ENCODE assay signal across 16 cellular contexts in the genomic region with DNA sequence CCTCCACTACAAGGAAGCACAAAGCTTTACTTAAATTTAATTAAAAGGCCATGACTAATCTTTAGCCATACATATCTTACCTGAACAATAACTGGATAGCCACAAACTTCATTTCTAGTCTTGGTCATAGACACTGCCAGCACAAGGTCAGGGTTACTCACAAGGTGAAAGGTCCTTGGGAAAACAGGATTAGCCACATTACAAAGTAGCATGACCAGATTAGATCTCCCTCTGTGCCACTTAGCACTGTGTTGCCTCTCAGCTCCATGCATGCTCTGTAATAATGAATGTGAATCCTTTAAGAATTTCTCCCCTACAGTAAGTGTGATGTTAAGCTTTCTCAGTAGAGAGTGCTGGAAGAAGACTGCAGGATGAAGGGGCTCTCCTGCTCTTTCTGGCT.
"Had no signal": no experiment of that assay in that cellular context is flagged by ENCODE, and none has a peak within 500 bp of the region (broad histone marks: within the 10 kb centered on the region; RNA-seq: fewer than 3 reads in every experiment).

No MANE protein-coding gene starts in this region.

- H3K9me3 Mint-ChIP-seq: immature natural killer cell; neural crest cell; stimulated activated naive B cell treated with anti-CD40 and anti-IgM and Interleukin-4, amounts not matched to agents 10 μg/mL and 1 μg/mL and 100 μg/mL, for 72 hours; type B pancreatic cell had no signal

- H3K27ac Mint-ChIP-seq: immature natural killer cell; stimulated activated naive B cell treated with anti-CD40 and anti-IgM and Interleukin-4, amounts not matched to agents 10 μg/mL and 1 μg/mL and 100 μg/mL, for 72 hours; type B pancreatic cell had no signal

- H3K27ac ChIP-seq: foreskin keratinocyte, right atrium auricular region, sigmoid colon, skin epidermis had no signal

- H3K36me3 Mint-ChIP-seq: immature natural killer cell; naive thymus-derived CD8-positive, alpha-beta T cell; stimulated activated naive B cell treated with anti-CD40 and anti-IgM and Interleukin-4, amounts not matched to agents 10 μg/mL and 1 μg/mL and 100 μg/mL, for 72 hours; type B pancreatic cell had no signal

- H3K4me3 Mint-ChIP-seq: immature natural killer cell; naive thymus-derived CD8-positive, alpha-beta T cell; neural crest cell; stimulated activated naive B cell treated with anti-CD40 and anti-IgM and Interleukin-4, amounts not matched to agents 10 μg/mL and 1 μg/mL and 100 μg/mL, for 72 hours; type B pancreatic cell had no signal

- H3K27me3 ChIP-seq: foreskin keratinocyte, right atrium auricular region, sigmoid colon had no signal

- ATAC-seq: foreskin keratinocyte; left colon; left ventricle myocardium superior; naive thymus-derived CD8-positive, alpha-beta T cell; stimulated activated naive B cell treated with anti-CD40 and anti-IgM and Interleukin-4, amounts not matched to agents 10 μg/mL and 1 μg/mL and 100 μg/mL, for 72 hours had no signal

- H3K9me3 ChIP-seq: right atrium auricular region, sigmoid colon had no signal

- H3K36me3 ChIP-seq: right atrium auricular region, sigmoid colon had no signal

- H3K4me3 ChIP-seq: lung, right atrium auricular region, sigmoid colon, skin epidermis had no signal

- H3K4me1 ChIP-seq: foreskin keratinocyte had no signal

- H3K4me1 Mint-ChIP-seq: immature natural killer cell; stimulated activated naive B cell treated with anti-CD40 and anti-IgM and Interleukin-4, amounts not matched to agents 10 μg/mL and 1 μg/mL and 100 μg/mL, for 72 hours had no signal

- DNase-seq: effector memory CD4-positive, alpha-beta T cell; foreskin keratinocyte; immature natural killer cell; kidney; left colon; left ventricle myocardium superior; naive thymus-derived CD8-positive, alpha-beta T cell; sigmoid colon; stimulated activated CD4-positive, alpha-beta T cell treated with anti-CD3 and anti-CD28 coated beads, Interleukin-2, amount 100 ng/mL, for 24 hours; stimulated activated CD4-positive, alpha-beta T cell treated with anti-CD3 and anti-CD28 coated beads, Interleukin-4, amount 100 ng/mL, for 4 hours; stimulated activated naive B cell treated with anti-CD40 and anti-IgM and Interleukin-4, amounts not matched to agents 10 μg/mL and 1 μg/mL and 100 μg/mL, for 72 hours had no signal
